In genomic region chr1:184745110-184745509, GRCh38 we compare ENCODE assay signal across 23 cellular contexts. TPM values are rescaled to one million over a fixed set of nuclear protein-coding genes. Genes with fewer than 3 reads are reported as not detected.
A peak's percentile ranks its signal among the peaks of the same experiment; 100 is the strongest.
DNase-seq lines count a peak whose midpoint lies in the region; TF ChIP-seq lines count a peak whose summit lies in the region.
"Had no signal": no experiment of that assay in that cellular context is flagged by ENCODE, and none has a peak within 500 bp of the region (broad histone marks: within the 10 kb centered on the region; RNA-seq: fewer than 3 reads in every experiment).

No MANE protein-coding gene starts in this region.

- peaks cover 52 to 76% (median 67%) of the 10 kb centered on the region in 4 donors for H3K4me1 Mint-ChIP-seq in CD4-positive, alpha-beta memory T cell
- H3K4me1 Mint-ChIP-seq in activated T-helper 1 cell treated with anti-CD3 and anti-CD28 coated beads, Interleukin-12 subunit alpha, Interleukin-12 subunit beta, Interleukin-2, Interleukin-4 antibody, amounts not matched to agents 30 ng/mL and 10 ng/mL and 1 ng/mL, durations not matched to agents 14 hours and 24 hours and 36 hours (ENCODE audit: low read depth), result peaks cover 39% of the 10 kb centered on the region
- H3K4me1 Mint-ChIP-seq in HFFc6 (ENCODE audit: low read depth), result peaks cover 42% of the 10 kb centered on the region
- H3K4me1 Mint-ChIP-seq: H9 had no signal

- TF ChIP-seq CTCF in fibroblast of villous mesenchyme (IDR thresholded peaks at IDR 0.05; ENCODE audit: insufficient read depth, low read depth, low read length) (no peak), ovary (IDR thresholded peaks at IDR 0.05) (no peak), HFFc6 (IDR thresholded peaks at IDR 0.05) (no peak)

- DNase-seq in CD4-positive, alpha-beta memory T cell, result no peak
- DNase-seq in HCEC 1CT (peak; percentile 38), fibroblast of villous mesenchyme (ENCODE audit: low read depth) (peak; percentile 8), ovary (no peak), HAP-1 (ENCODE audit: low spot score in 2 of 2) (no peak), HFFc6 (no peak)
- no peak for DNase-seq in activated T-helper 1 cell treated with anti-CD3 and anti-CD28 coated beads, Interleukin-12 subunit alpha, Interleukin-12 subunit beta, Interleukin-2, Interleukin-4 antibody, amounts not matched to agents 30 ng/mL and 10 ng/mL and 1 ng/mL, durations not matched to agents 14 hours and 24 hours and 36 hours (ENCODE audit: low spot score)
- DNase-seq: activated CD4-positive, alpha-beta T cell treated with anti-CD3 and anti-CD28 coated beads for 4 hours; activated gamma-delta T cell; dermis blood vessel endothelial cell; foreskin fibroblast; GDM1; H9; mucosa of descending colon; NCI-H1092 treated with DMSO at 0.1 percent for 48 hours; NCI-H2029 treated with DMSO at 0.1 percent for 48 hours; psoas muscle; SHP77; stimulated activated CD4-positive, alpha-beta T cell treated with anti-CD3 and anti-CD28 coated beads, Interleukin-2, amount 100 ng/mL, for 48 hours; stimulated activated naive CD4-positive, alpha-beta T cell treated with Interleukin-2 at 50 U/mL for 16 hours; thyroid gland had no signal

- H3K4me3 Mint-ChIP-seq in CD4-positive, alpha-beta memory T cell, result peak overlapping the region in 5 of 8 donors; percentile 9 to 80 (median 25)
- no peak overlapping the region for H3K4me3 Mint-ChIP-seq in activated T-helper 1 cell treated with anti-CD3 and anti-CD28 coated beads, Interleukin-12 subunit alpha, Interleukin-12 subunit beta, Interleukin-2, Interleukin-4 antibody, amounts not matched to agents 30 ng/mL and 10 ng/mL and 1 ng/mL, durations not matched to agents 14 hours and 24 hours and 36 hours
- no peak overlapping the region for H3K4me3 Mint-ChIP-seq in HFFc6
- H3K4me3 Mint-ChIP-seq: H9 had no signal

- no peak overlapping the region for H3K4me3 ChIP-seq in CD4-positive, alpha-beta memory T cell (ENCODE audit: low read length in 2 of 2)
- H3K4me3 ChIP-seq in fibroblast of villous mesenchyme (ENCODE audit: low read depth, low read length) (no peak overlapping the region), ovary (no peak overlapping the region), HAP-1 (no peak overlapping the region)
- H3K4me3 ChIP-seq: hepatocyte, mucosa of descending colon, psoas muscle, smooth muscle cell, thyroid gland had no signal

- intact Hi-C loops in CD4-positive, alpha-beta memory T cell (cut with micrococcal nuclease), result no loop called here
- intact Hi-C loops in activated T-helper 1 cell treated with anti-CD3 and anti-CD28 coated beads, Interleukin-12 subunit alpha, Interleukin-12 subunit beta, Interleukin-2, Interleukin-4 antibody, amounts not matched to agents 30 ng/mL and 10 ng/mL and 1 ng/mL, durations not matched to agents 14 hours and 24 hours and 36 hours (cut with micrococcal nuclease), result no loop called here
- intact Hi-C loops in ovary (cut with DNase I), result no loop called here

- H3K27ac ChIP-seq in CD4-positive, alpha-beta memory T cell (ENCODE audit: low read depth, low read length), result peak overlapping the region; percentile 23
- H3K27ac ChIP-seq in ovary, result no peak overlapping the region
- H3K27ac ChIP-seq: hepatocyte, psoas muscle had no signal

- no peaks in the 10 kb centered on the region for H3K9me3 ChIP-seq in CD4-positive, alpha-beta memory T cell (ENCODE audit: control insufficient read depth in 1 of 2, low read length in 2 of 2)
- H3K9me3 ChIP-seq in ovary, result no peaks in the 10 kb centered on the region
- no peaks in the 10 kb centered on the region for H3K9me3 ChIP-seq in HAP-1
- H3K9me3 ChIP-seq: mucosa of descending colon, psoas muscle, thyroid gland had no signal

- H3K9me3 Mint-ChIP-seq in CD4-positive, alpha-beta memory T cell, result no peaks in the 10 kb centered on the region
- H3K9me3 Mint-ChIP-seq in activated T-helper 1 cell treated with anti-CD3 and anti-CD28 coated beads, Interleukin-12 subunit alpha, Interleukin-12 subunit beta, Interleukin-2, Interleukin-4 antibody, amounts not matched to agents 30 ng/mL and 10 ng/mL and 1 ng/mL, durations not matched to agents 14 hours and 24 hours and 36 hours, result no peaks in the 10 kb centered on the region
- H3K9me3 Mint-ChIP-seq in HFFc6, result no peaks in the 10 kb centered on the region
- H3K9me3 Mint-ChIP-seq: H9 had no signal

- no peak for TF ChIP-seq EP300 in ovary (IDR thresholded peaks at IDR 0.05)

- TF ChIP-seq POLR2A in ovary (IDR thresholded peaks at IDR 0.05), result no peak

- peaks cover 0 to 7% of the 10 kb centered on the region in 2 donors for H3K36me3 Mint-ChIP-seq in CD4-positive, alpha-beta memory T cell
- H3K36me3 Mint-ChIP-seq in activated T-helper 1 cell treated with anti-CD3 and anti-CD28 coated beads, Interleukin-12 subunit alpha, Interleukin-12 subunit beta, Interleukin-2, Interleukin-4 antibody, amounts not matched to agents 30 ng/mL and 10 ng/mL and 1 ng/mL, durations not matched to agents 14 hours and 24 hours and 36 hours (ENCODE audit: low read depth), result peaks cover 17% of the 10 kb centered on the region
- peaks cover 7% of the 10 kb centered on the region; the same call in 1 of the 2 replicates for H3K36me3 Mint-ChIP-seq in HFFc6 (ENCODE audit: low read depth)

- no peaks in the 10 kb centered on the region for H3K36me3 ChIP-seq in CD4-positive, alpha-beta memory T cell (ENCODE audit: insufficient read depth, low read length)
- H3K36me3 ChIP-seq in ovary, result no peaks in the 10 kb centered on the region
- H3K36me3 ChIP-seq in HAP-1 (replicated peaks), result no peaks in the 10 kb centered on the region
- H3K36me3 ChIP-seq: thyroid gland had no signal

- CTCF ChIA-PET in CD4-positive, alpha-beta memory T cell (lab: Charles Lee; ENCODE audit: partially characterized antibody), result interaction anchor here (0.8 kb wide), 1 partner anchor 60 kb away, joined by 3 read pairs; no protein-coding TSS in a partner anchor

- no peaks in the 10 kb centered on the region for H3K27me3 ChIP-seq in CD4-positive, alpha-beta memory T cell (ENCODE audit: insufficient read depth, low read length)
- H3K27me3 ChIP-seq in ovary (no peaks in the 10 kb centered on the region), HAP-1 (ENCODE audit: low read depth) (no peaks in the 10 kb centered on the region)
- H3K27me3 ChIP-seq: hepatocyte, thyroid gland had no signal

- in situ Hi-C loops in HAP-1 (cut with MboI; ENCODE audit: low sequenced_read_pairs), result no loop called here

- POLR2A ChIA-PET in CD4-positive, alpha-beta memory T cell (lab: Charles Lee; ENCODE audit: partially characterized antibody), result interaction anchor here (1.4 to 4.8 kb wide), 3 partner anchors 9 to 411 kb away, joined by 4 to 104 read pairs (median 5); partner anchors contain the start of genes EDEM3, NIBAN1, SWT1 and TRMT1L

- peak overlapping the region; percentile 45 to 91 (median 83) for H3K27ac Mint-ChIP-seq in CD4-positive, alpha-beta memory T cell
- peak overlapping the region; percentile 31 for H3K27ac Mint-ChIP-seq in activated T-helper 1 cell treated with anti-CD3 and anti-CD28 coated beads, Interleukin-12 subunit alpha, Interleukin-12 subunit beta, Interleukin-2, Interleukin-4 antibody, amounts not matched to agents 30 ng/mL and 10 ng/mL and 1 ng/mL, durations not matched to agents 14 hours and 24 hours and 36 hours
- H3K27ac Mint-ChIP-seq in HFFc6, result no peak overlapping the region
- H3K27ac Mint-ChIP-seq: H9 had no signal

- WGBS in ovary, 3 donors, result 65 to 76% (median 73%) methylated on average over 2 of the region's 2 CpGs

- peaks cover 71% of the 10 kb centered on the region for H3K4me1 ChIP-seq in CD4-positive, alpha-beta memory T cell (ENCODE audit: insufficient read depth, low read length)
- H3K4me1 ChIP-seq in ovary (ENCODE audit: insufficient read depth), result no peaks in the 10 kb centered on the region
- peaks cover 5% of the 10 kb centered on the region; the same call in 1 of the 2 replicates for H3K4me1 ChIP-seq in HAP-1
- H3K4me1 ChIP-seq: thyroid gland had no signal

- H3K27me3 Mint-ChIP-seq in CD4-positive, alpha-beta memory T cell, result no peaks in the 10 kb centered on the region
- no peaks in the 10 kb centered on the region for H3K27me3 Mint-ChIP-seq in activated T-helper 1 cell treated with anti-CD3 and anti-CD28 coated beads, Interleukin-12 subunit alpha, Interleukin-12 subunit beta, Interleukin-2, Interleukin-4 antibody, amounts not matched to agents 30 ng/mL and 10 ng/mL and 1 ng/mL, durations not matched to agents 14 hours and 24 hours and 36 hours (ENCODE audit: insufficient read depth)
- no peaks in the 10 kb centered on the region for H3K27me3 Mint-ChIP-seq in HFFc6 (ENCODE audit: insufficient read depth)

RNA-seq across cellular contexts. Expression of gene EDEM3, which starts 9.5 kb away (rescaled TPM):
- total RNA-seq in CD4-positive, alpha-beta memory T cell, result 10 to 100 TPM; 58.6 to 61.7 TPM
- polyA plus RNA-seq in CD4-positive, alpha-beta memory T cell, result 10 to 100 TPM in 1 of 2 donors, 1 to 10 TPM in 1; 8.5 to 13.6 TPM
- 23.8 and 28.5 TPM in 2 replicates for total RNA-seq in activated T-helper 1 cell treated with anti-CD3 and anti-CD28 coated beads, Interleukin-12 subunit alpha, Interleukin-12 subunit beta, Interleukin-2, Interleukin-4 antibody, amounts not matched to agents 30 ng/mL and 10 ng/mL and 1 ng/mL, durations not matched to agents 14 hours and 24 hours and 36 hours
- total RNA-seq in fibroblast of villous mesenchyme, result 41.9 and 57.9 TPM in 2 replicates
- 10 to 100 TPM; 15.5 to 22.7 (median 20.9) TPM for total RNA-seq in ovary
- 10 to 100 TPM in 1 of 2 donors, 1 to 10 TPM in 1; 7.1 to 12.0 TPM for polyA plus RNA-seq in ovary
- total RNA-seq in HFFc6 (2021; fragmentation: NEBNext Ultra II Directional; extraction: Animal tissue kit (Norgen Biotek cat#: 25700)), result 10 to 100 TPM; 29.9 to 38.6 (median 32.3) TPM

Comparison
In these comparisons a context has a peak if more than half of its experiments do, and no peak if none do; other contexts are left out.
1. DNase-seq: peak in HCEC 1CT (single experiment) and fibroblast of villous mesenchyme (single experiment); none in CD4-positive, alpha-beta memory T cell (0 of 5), activated T-helper 1 cell treated with anti-CD3 and anti-CD28 coated beads, Interleukin-12 subunit alpha, Interleukin-12 subunit beta, Interleukin-2, Interleukin-4 antibody, amounts not matched to agents 30 ng/mL and 10 ng/mL and 1 ng/mL, durations not matched to agents 14 hours and 24 hours and 36 hours (single experiment), ovary (0 of 5), HAP-1 (0 of 2) and HFFc6 (single experiment).
2. H3K4me3 Mint-ChIP-seq: peak in CD4-positive, alpha-beta memory T cell (5 of 8); none in activated T-helper 1 cell treated with anti-CD3 and anti-CD28 coated beads, Interleukin-12 subunit alpha, Interleukin-12 subunit beta, Interleukin-2, Interleukin-4 antibody, amounts not matched to agents 30 ng/mL and 10 ng/mL and 1 ng/mL, durations not matched to agents 14 hours and 24 hours and 36 hours (single experiment) and HFFc6 (single experiment).